In the genomic region with DNA sequence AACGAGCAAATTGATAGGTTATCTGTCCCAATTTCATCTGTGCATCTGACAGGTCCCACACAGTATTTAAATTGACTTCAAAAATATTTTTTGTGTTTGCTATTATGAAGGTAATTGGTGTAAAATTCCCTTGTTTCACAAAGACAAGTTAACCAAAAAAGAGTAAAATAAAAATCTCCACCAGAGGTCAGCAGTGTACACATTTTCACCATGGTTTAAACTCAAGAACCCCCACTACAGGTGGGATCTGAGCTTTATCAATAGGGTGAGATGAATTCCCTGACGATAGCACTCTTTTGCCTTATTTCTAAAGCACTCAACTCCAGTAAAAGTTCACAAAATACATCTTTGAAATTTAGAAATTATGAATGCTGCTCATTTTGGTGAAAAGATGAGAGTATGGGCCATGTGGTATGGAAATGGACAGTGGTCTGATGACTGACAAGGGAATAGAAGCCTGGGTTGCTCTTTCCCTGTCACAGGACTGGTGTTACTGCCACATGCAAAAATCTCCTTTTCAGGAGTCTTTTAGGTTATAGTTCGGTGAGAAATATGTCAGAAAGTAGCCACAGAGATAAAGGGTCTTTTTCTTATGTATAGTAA, we compare ENCODE assay signal across 9 cellular contexts.
DNase-seq lines count a peak whose midpoint lies in the region; ATAC-seq and TF ChIP-seq lines count a peak whose summit lies in the region.
"Had no signal": no experiment of that assay in that cellular context is flagged by ENCODE, and none has a peak within 500 bp of the region (broad histone marks: within the 10 kb centered on the region; RNA-seq: fewer than 3 reads in every experiment).

No MANE protein-coding gene starts in this region.

- no peak overlapping the region for H3K27ac ChIP-seq in PC-9
- H3K27ac ChIP-seq in tibial artery: no peak overlapping the region

- H3K4me3 Mint-ChIP-seq in activated naive CD4-positive, alpha-beta T cell treated with anti-CD3 and anti-CD28 coated beads for 36 hours: no peak overlapping the region
- H3K4me3 Mint-ChIP-seq: naive thymus-derived CD4-positive, alpha-beta T cell had no signal

- peak; percentile 6 for DNase-seq in DMS 273 treated with DMSO at 0.1 percent for 48 hours (lab: John Stamatoyannopoulos, UW)
- no peak for DNase-seq in PC-9
- peak; percentile 17 for DNase-seq in fibroblast of peridontal ligament (ENCODE audit: extremely low read depth)
- peak; percentile 82 for DNase-seq in superior temporal gyrus (ENCODE audit: extremely low spot score)
- no peak for DNase-seq in activated naive CD4-positive, alpha-beta T cell treated with anti-CD3 and anti-CD28 coated beads for 36 hours
- DNase-seq in tibial artery: no peak

- H3K27me3 Mint-ChIP-seq in activated naive CD4-positive, alpha-beta T cell treated with anti-CD3 and anti-CD28 coated beads for 36 hours (ENCODE audit: low read depth): peaks cover 10% of the 10 kb centered on the region

- H2AFZ ChIP-seq in PC-9: no peak overlapping the region

- no peaks in the 10 kb centered on the region for H3K36me3 ChIP-seq in PC-9 (ENCODE audit: low read depth)
- no peaks in the 10 kb centered on the region for H3K36me3 ChIP-seq in tibial artery

- ATAC-seq in GM19397 (IDR thresholded peaks at IDR 0.05; ENCODE audit: unreplicated experiment) (peak; percentile 67), HG03521 (IDR thresholded peaks at IDR 0.05; ENCODE audit: unreplicated experiment) (peak; percentile 56)
- ATAC-seq: naive thymus-derived CD4-positive, alpha-beta T cell had no signal

- no peaks in the 10 kb centered on the region; the same call in 1 of the 2 replicates for H3K9me2 ChIP-seq in PC-9 (ENCODE audit: insufficient read depth)

- intact Hi-C loops in PC-9 (cut with micrococcal nuclease; ENCODE audit: unreplicated experiment) (no loop called here), tibial artery (cut with DNase I; ENCODE audit: low total_unique reads) (no loop called here)
- intact Hi-C loops in activated naive CD4-positive, alpha-beta T cell treated with anti-CD3 and anti-CD28 coated beads for 36 hours (cut with micrococcal nuclease): loop anchor here (1.0 to 10.0 kb wide), 2 partner anchors 371 to 1717 kb away; a partner anchor contains a TSS

- no peaks in the 10 kb centered on the region for H3K9me3 Mint-ChIP-seq in activated naive CD4-positive, alpha-beta T cell treated with anti-CD3 and anti-CD28 coated beads for 36 hours
- H3K9me3 Mint-ChIP-seq: naive thymus-derived CD4-positive, alpha-beta T cell had no signal

- TF ChIP-seq CTCF in PC-9 (conservative IDR thresholded peaks at IDR 0.05) (peak; percentile 73), tibial artery (IDR thresholded peaks at IDR 0.05) (peak in 1 of 2 experiments; percentile 16)

- no peaks in the 10 kb centered on the region for H3K36me3 Mint-ChIP-seq in activated naive CD4-positive, alpha-beta T cell treated with anti-CD3 and anti-CD28 coated beads for 36 hours (ENCODE audit: low read depth)
- H3K36me3 Mint-ChIP-seq: naive thymus-derived CD4-positive, alpha-beta T cell had no signal

- H3K4me1 Mint-ChIP-seq in activated naive CD4-positive, alpha-beta T cell treated with anti-CD3 and anti-CD28 coated beads for 36 hours (ENCODE audit: low read depth): no peaks in the 10 kb centered on the region
- H3K4me1 Mint-ChIP-seq: naive thymus-derived CD4-positive, alpha-beta T cell had no signal

- H3K4me3 ChIP-seq in PC-9 (no peak overlapping the region), tibial artery (no peak overlapping the region)

- POLR2A ChIA-PET in PC-9 (lab: Charles Lee; ENCODE audit: unreplicated experiment): no interaction called here

- H3K27me3 ChIP-seq in PC-9 (ENCODE audit: insufficient read depth, low read depth) (no peaks in the 10 kb centered on the region), tibial artery (no peaks in the 10 kb centered on the region)

- no peaks in the 10 kb centered on the region for H3F3A ChIP-seq in PC-9 (ENCODE audit: insufficient read depth, low read depth)

- H3K79me2 ChIP-seq in PC-9 (ENCODE audit: low read depth): no peaks in the 10 kb centered on the region

- H4K20me1 ChIP-seq in PC-9 (ENCODE audit: insufficient read depth): no peaks in the 10 kb centered on the region

- CTCF ChIA-PET in PC-9 (lab: Charles Lee): interaction anchor here (0.7 kb wide), 1 partner anchor 1697 kb away, joined by 4 read pairs; no protein-coding TSS in a partner anchor
- CTCF ChIA-PET in activated naive CD4-positive, alpha-beta T cell treated with anti-CD3 and anti-CD28 coated beads for 36 hours (lab: Charles Lee): interaction anchor here (0.6 to 2.1 kb wide), 6 partner anchors 15 to 199 kb away, joined by 3 to 4 read pairs (median 4); no protein-coding TSS in a partner anchor

- H3K9me3 ChIP-seq in PC-9 (ENCODE audit: insufficient read depth, low read depth): no peaks in the 10 kb centered on the region
- H3K9me3 ChIP-seq in tibial artery: peaks cover 0 to 4% (median 0%) of the 10 kb centered on the region in 3 donors

- H3K4me1 ChIP-seq in PC-9 (replicated peaks; ENCODE audit: insufficient read depth): no peaks in the 10 kb centered on the region
- H3K4me1 ChIP-seq in tibial artery: no peaks in the 10 kb centered on the region

- H3K4me2 ChIP-seq in PC-9: no peak overlapping the region

- no TSS peak for BruUV-seq in PC-9 (replicated peaks; lab: Mats Ljungman, UMichigan)

- no peak overlapping the region for H3K27ac Mint-ChIP-seq in activated naive CD4-positive, alpha-beta T cell treated with anti-CD3 and anti-CD28 coated beads for 36 hours
- H3K27ac Mint-ChIP-seq: naive thymus-derived CD4-positive, alpha-beta T cell had no signal

Comparison
In these comparisons a context has a peak if more than half of its experiments do, and no peak if none do; other contexts are left out.
1. DNase-seq: peak in DMS 273 treated with DMSO at 0.1 percent for 48 hours (single experiment), fibroblast of peridontal ligament (single experiment) and superior temporal gyrus (single experiment); none in PC-9 (0 of 2), activated naive CD4-positive, alpha-beta T cell treated with anti-CD3 and anti-CD28 coated beads for 36 hours (single experiment) and tibial artery (0 of 2).